In genomic region chr2:152405206-152406118, GRCh38 we compare ENCODE assay signal across 8 cellular contexts.
DNase-seq lines count a peak whose midpoint lies in the region; ATAC-seq and TF ChIP-seq lines count a peak whose summit lies in the region.

No MANE protein-coding gene starts in this region.

- H3K27ac ChIP-seq in KMS-11 (no peak overlapping the region), stomach (peak overlapping the region; percentile 78 to 92 (median 80))

- H3K4me3 ChIP-seq in KMS-11 (IDR thresholded peaks at IDR 0.05; ENCODE audit: insufficient read depth, low read depth, low read length) (no peak overlapping the region), fibroblast of villous mesenchyme (ENCODE audit: low read depth, low read length) (no peak overlapping the region), stomach (no peak overlapping the region)

- H3K4me2 ChIP-seq in KMS-11: peak overlapping the region; percentile 2; the same call in 1 of the 2 replicates

- H3K9me3 ChIP-seq in stomach: no peaks in the 10 kb centered on the region

- intact Hi-C loops in stomach (cut with DNase I; ENCODE audit: low total_unique reads): no loop called here

- H3K27me3 ChIP-seq in KMS-11 (ENCODE audit: insufficient read depth, low read depth): no peaks in the 10 kb centered on the region
- H3K27me3 ChIP-seq in stomach: no peaks in the 10 kb centered on the region

- TF ChIP-seq EP300 in stomach (IDR thresholded peaks at IDR 0.05): no peak

- no peak overlapping the region for H3K9ac ChIP-seq in KMS-11

- H3K36me3 ChIP-seq in KMS-11 (ENCODE audit: insufficient read depth): no peaks in the 10 kb centered on the region
- H3K36me3 ChIP-seq in stomach: no peaks in the 10 kb centered on the region

- 24 to 76% (median 55%) methylated on average over 2 of the region's 2 CpGs for WGBS in stomach, 5 donors

- peak; percentile 10 for ATAC-seq in GM21360 (IDR thresholded peaks at IDR 0.05; ENCODE audit: unreplicated experiment)
- no peak for ATAC-seq in HG02970 (IDR thresholded peaks at IDR 0.05; ENCODE audit: low FRiP score, unreplicated experiment)
- no peak for ATAC-seq in HG03457 (IDR thresholded peaks at IDR 0.05; ENCODE audit: unreplicated experiment)

- no peaks in the 10 kb centered on the region for H4K20me1 ChIP-seq in KMS-11 (ENCODE audit: insufficient read depth)

- no peak overlapping the region for H2AFZ ChIP-seq in KMS-11 (ENCODE audit: low read depth)

- TF ChIP-seq POLR2A in stomach (IDR thresholded peaks at IDR 0.05): no peak

- TF ChIP-seq CTCF in KMS-11 (conservative IDR thresholded peaks at IDR 0.05; ENCODE audit: low read depth, low read length) (no peak), fibroblast of villous mesenchyme (IDR thresholded peaks at IDR 0.05; ENCODE audit: insufficient read depth, low read depth, low read length) (no peak), stomach (IDR thresholded peaks at IDR 0.05) (no peak)

- DNase-seq in fibroblast of villous mesenchyme (ENCODE audit: low read depth) (peak; percentile 61), stomach (no peak), NCI-H2227 (lab: John Stamatoyannopoulos, UW; ENCODE audit: unreplicated experiment) (no peak), NCI-H226 (no peak)

- peaks cover 48% of the 10 kb centered on the region for H3K4me1 ChIP-seq in KMS-11 (ENCODE audit: low read depth, poor library complexity, severe bottlenecking)
- peaks cover 49 to 82% (median 62%) of the 10 kb centered on the region in 4 donors for H3K4me1 ChIP-seq in stomach

- H3K79me2 ChIP-seq in KMS-11 (ENCODE audit: insufficient read depth, low read depth): no peaks in the 10 kb centered on the region; the same call in none of the 2 replicates
